In genomic region chr1:77976433-77977076, GRCh38 we compare ENCODE assay signal across 8 cellular contexts. TPM values are rescaled to one million over a fixed set of nuclear protein-coding genes. Genes with fewer than 3 reads are reported as not detected.
DNase-seq lines count a peak whose midpoint lies in the region; ATAC-seq, FAIRE-seq and TF ChIP-seq lines count a peak whose summit lies in the region.

No MANE protein-coding gene starts in this region.

- H4K20me1 ChIP-seq in HCT116 (ENCODE audit: insufficient read depth) (peaks cover 37% of the 10 kb centered on the region; the same call in 1 of the 2 replicates), GM12878 (ENCODE audit: control insufficient read depth, insufficient read depth) (peaks cover 17% of the 10 kb centered on the region)

- no peak overlapping the region; the same call in 1 of the 2 replicates for H3K27ac ChIP-seq in ACC112 (ENCODE audit: low read depth, low read length)
- no peak overlapping the region for H3K27ac ChIP-seq in HCT116 (ENCODE audit: low read depth, low read length)
- H3K27ac ChIP-seq in GM12878 (ENCODE audit: control insufficient read depth, insufficient read depth) = no peak overlapping the region
- H3K27ac ChIP-seq in lung (ENCODE audit: low read depth in 1 of 2, low read length in 1 of 2) = no peak overlapping the region

- SMC1A ChIA-PET in GM12878 (lab: Charles Lee; ENCODE audit: uncharacterized antibody, unreplicated experiment) = interaction anchor here (0.5 to 4.5 kb wide), 14 partner anchors 11 to 710 kb away, joined by 3 to 89 read pairs (median 3); partner anchors contain the start of gene DNAJB4

- H3K27me3 ChIP-seq in ACC112 (ENCODE audit: insufficient read depth, low read length) (no peaks in the 10 kb centered on the region), HCT116 (ENCODE audit: insufficient read depth, low read length) (no peaks in the 10 kb centered on the region), GM12878 (replicated peaks in 1 of 2; ENCODE audit: control insufficient read depth in 2 of 2, insufficient read depth in 2 of 2, low read length in 1 of 2) (no peaks in the 10 kb centered on the region), lung (ENCODE audit: control insufficient read depth, insufficient read depth) (no peaks in the 10 kb centered on the region)

- intact Hi-C loops in HCT116 (cut with micrococcal nuclease) (loop anchor here (5.0 kb wide), 1 partner anchor 289 kb away; no protein-coding TSS in a partner anchor), GM12878 (cut with micrococcal nuclease; ENCODE audit: unreplicated experiment) (loop anchor here (2.0 to 5.0 kb wide), 5 partner anchors 138 to 1039 kb away; partner anchors contain the start of gene ZZZ3)

- H3K4me1 ChIP-seq in ACC112 (ENCODE audit: control insufficient read depth, insufficient read depth, low read length, unreplicated experiment) (peaks cover 11% of the 10 kb centered on the region), HCT116 (ENCODE audit: control insufficient read depth in 1 of 2, insufficient read depth in 2 of 2, low read length in 2 of 2) (peaks cover 12 to 20% of the 10 kb centered on the region in 2 experiments), GM12878 (ENCODE audit: control insufficient read depth, insufficient read depth, low read length) (no peaks in the 10 kb centered on the region; the same call in 1 of the 2 replicates), lung (ENCODE audit: control insufficient read depth in 2 of 2, insufficient read depth in 2 of 2, low read length in 2 of 2) (peaks cover 4 to 10% of the 10 kb centered on the region in 2 donors)

- POLR2A ChIA-PET in HCT116 (lab: Charles Lee) (interaction anchor here (1.3 to 6.1 kb wide), 3 partner anchors 25 to 29 kb away, joined by 3 to 129 read pairs (median 15); partner anchors contain the start of gene DNAJB4), GM12878 (lab: Charles Lee) (interaction anchor here (0.7 to 11.4 kb wide), 5 partner anchors 8 to 33 kb away, joined by 3 to 312 read pairs (median 3); partner anchors contain the start of gene DNAJB4)

- BruUV-seq in HCT116 (replicated peaks; lab: Mats Ljungman, UMichigan) (no TSS peak), GM12878 (replicated peaks; lab: Mats Ljungman, UMichigan) (no TSS peak)

- TF ChIP-seq CTCF in HCT116 (IDR thresholded peaks at IDR 0.05 in 2 of 3, conservative IDR thresholded peaks at IDR 0.05 in 1 of 3; ENCODE audit: borderline replicate concordance in 1 of 3, insufficient read depth in 1 of 3, low read depth in 2 of 3, low read length in 2 of 3) (no peak), GM12878 (IDR thresholded peaks at IDR 0.05 in 2 of 3, conservative IDR thresholded peaks at IDR 0.05 in 1 of 3; ENCODE audit: control insufficient read depth in 2 of 3, extremely low read depth in 1 of 3, insufficient read depth in 1 of 3, low read depth in 3 of 3, low read length in 3 of 3) (no peak), lung (IDR thresholded peaks at IDR 0.05; ENCODE audit: control extremely low read depth, extremely low read depth) (no peak)

- TF ChIP-seq POLR2A in HCT116 (IDR thresholded peaks at IDR 0.05; ENCODE audit: borderline replicate concordance, extremely low read depth, insufficient read depth, insufficient read length) = no peak
- 0 out of 2 replicates have a peak, but pooled peaks have one; percentile 35 for TF ChIP-seq POLR2A in GM12878 (IDR thresholded peaks at IDR 0.05; ENCODE audit: low read depth, low read length)

- peak overlapping the region; percentile 84 for H3K4me3 ChIP-seq in ACC112 (ENCODE audit: low read depth, low read length)
- H3K4me3 ChIP-seq in HCT116 (replicated peaks in 1 of 2; ENCODE audit: low read depth in 1 of 2, low read length in 2 of 2) = peak overlapping the region in 1 of 2 experiments; percentile 99; a peak in 1 of 4 replicates
- H3K4me3 ChIP-seq in GM12878 = peak overlapping the region; percentile 95
- H3K4me3 ChIP-seq in lung = peak overlapping the region; percentile 1

- no peaks in the 10 kb centered on the region for H3K9me3 ChIP-seq in HCT116 (ENCODE audit: control insufficient read depth in 1 of 2, insufficient read depth in 1 of 2, low read depth in 1 of 2, low read length in 2 of 2)
- no peaks in the 10 kb centered on the region for H3K9me3 ChIP-seq in GM12878 (replicated peaks; ENCODE audit: control insufficient read depth, insufficient read depth, low read length)
- H3K9me3 ChIP-seq in lung (ENCODE audit: control insufficient read depth in 2 of 2, insufficient read depth in 1 of 2, low read length in 1 of 2) = no peaks in the 10 kb centered on the region

- H2AFZ ChIP-seq in ACC112 (ENCODE audit: low read length, unreplicated experiment) (no peak overlapping the region), HCT116 (ENCODE audit: low read depth, low read length, poor library complexity, severe bottlenecking) (no peak overlapping the region), GM12878 (ENCODE audit: control insufficient read depth, low read depth, low read length) (no peak overlapping the region)

- H3K79me2 ChIP-seq in ACC112 (ENCODE audit: control insufficient read depth, insufficient read depth, low read length, unreplicated experiment) (peaks cover 94% of the 10 kb centered on the region), HCT116 (ENCODE audit: insufficient read depth, low read length) (peaks cover 100% of the 10 kb centered on the region), GM12878 (ENCODE audit: control insufficient read depth, insufficient read depth, low read length) (peaks cover 95% of the 10 kb centered on the region)

- no peaks in the 10 kb centered on the region for H3K9me2 ChIP-seq in HCT116 (ENCODE audit: insufficient read depth)

- H3K36me3 ChIP-seq in ACC112 (ENCODE audit: insufficient read depth, low read length) (peaks cover 10% of the 10 kb centered on the region), HCT116 (ENCODE audit: control insufficient read depth in 1 of 2, insufficient read depth in 2 of 2, low read length in 2 of 2) (peaks cover 8 to 31% of the 10 kb centered on the region in 2 experiments), GM12878 (ENCODE audit: control insufficient read depth in 2 of 2, insufficient read depth in 2 of 2, low read length in 1 of 2) (peaks cover 0 to 13% of the 10 kb centered on the region in 2 experiments; a peak in 1 of 4 replicates), lung (ENCODE audit: control insufficient read depth in 2 of 2, insufficient read depth in 2 of 2, low read length in 2 of 2) (peaks cover 0 to 2% of the 10 kb centered on the region in 2 donors)

- no peak overlapping the region for H3K9ac ChIP-seq in HCT116 (ENCODE audit: low read length)
- H3K9ac ChIP-seq in GM12878 (ENCODE audit: control insufficient read depth, insufficient read depth, low read length) = peak overlapping the region; percentile 100

- H3K4me2 ChIP-seq in HCT116 (ENCODE audit: low read length) (peak overlapping the region; percentile 83; the same call in 1 of the 2 replicates), GM12878 (ENCODE audit: control insufficient read depth, insufficient read depth) (peak overlapping the region; percentile 86)

- TF ChIP-seq RAD21 in HCT116 (IDR thresholded peaks at IDR 0.05; ENCODE audit: low read depth) (no peak), GM12878 (IDR thresholded peaks at IDR 0.05; ENCODE audit: insufficient read depth, low read depth, low read length) (no peak)

- in situ Hi-C loops in GM12878 (cut with MboI) = no loop called here

- RAD21 ChIA-PET in HCT116 (lab: Charles Lee; ENCODE audit: low non-redundant PET in 1 of 2, low total read pairs in 2 of 2, uncharacterized antibody in 2 of 2, unreplicated experiment in 2 of 2) = no interaction called here
- RAD21 ChIA-PET in GM12878 (lab: Charles Lee; ENCODE audit: unreplicated experiment) = interaction anchor here (1.1 to 9.7 kb wide), 6 partner anchors 26 to 220 kb away, joined by 3 to 158 read pairs (median 4); partner anchors contain the start of gene DNAJB4

- no peak for TF ChIP-seq EP300 in GM12878 (IDR thresholded peaks at IDR 0.05; ENCODE audit: borderline replicate concordance in 1 of 2, control insufficient read depth in 1 of 2, low read depth in 2 of 2, low read length in 2 of 2)

- no peak for DNase-seq in HCT116 (ENCODE audit: low read depth, low spot score)
- no peak for DNase-seq in GM12878 (ENCODE audit: low read depth, low spot score)
- no peak for DNase-seq in lung (ENCODE audit: low spot score)
- DNase-seq in NCI-H2029 (lab: John Stamatoyannopoulos, UW) = no peak
- DNase-seq in iPS-NIHi11 (ENCODE audit: low spot score) = no peak

- no peak for ATAC-seq in HCT116
- no peak for ATAC-seq in GM12878
- ATAC-seq in lung (ENCODE audit: insufficient read depth, low FRiP score) = no peak
- no peak for ATAC-seq in HG03139 (IDR thresholded peaks at IDR 0.05; ENCODE audit: unreplicated experiment)
- ATAC-seq in GM18861 (IDR thresholded peaks at IDR 0.05; ENCODE audit: unreplicated experiment) = no peak

- 4% methylated on average over 13 of the region's 13 CpGs for WGBS in GM12878 (ENCODE audit: insufficient coverage, insufficient replicate concordance, low lambda C conversion rate, missing lambda C conversion rate)
- WGBS in lung, 2 donors = 70 to 78% methylated on average over 13 of the region's 13 CpGs

- no peak for FAIRE-seq in GM12878 (lab: Jason Lieb, UNC)

- CTCF ChIA-PET in HCT116 (lab: Charles Lee) (no interaction called here), GM12878 (lab: Yijun Ruan, JAX) (interaction anchor here (0.6 to 5.6 kb wide), 8 partner anchors 9 to 138 kb away, joined by 3 to 73 read pairs (median 7); partner anchors contain the start of gene DNAJB4)

RNA-seq across cellular contexts. Expression of gene FUBP1, which starts 2.3 kb away (rescaled TPM):
- total RNA-seq in HCT116 (2021; ENCODE audit: unreplicated experiment) (125 TPM), GM12878 (2014; rRNA removed) (186 and 207 TPM in 2 replicates), GM12878 (2014; rRNA removed; fragmentation: Illumina TruSeq; extraction: Trizol) (244 and 247 TPM in 2 replicates), GM12878 (2021) (184 and 196 TPM in 2 replicates), lung (100 to 1,000 TPM in 1 of 2 donors, 10 to 100 TPM in 1; 88.6 to 324 TPM)
- polyA plus RNA-seq in HCT116 (2012) = 57.9 and 85.3 TPM in 2 replicates
- 1,069 and 1,115 TPM in 2 replicates for total RNA-seq in GM12878 (2013; cell fraction: nucleolus; rRNA removed)
- polyA plus RNA-seq in GM12878 (2011; ENCODE audit: low read depth) = 100 TPM
- polyA plus RNA-seq in GM12878 (2011; rRNA removed) (343 and 471 TPM in 2 replicates), GM12878 (2014; fragmentation: Illumina TruSeq; extraction: Trizol) (209 and 221 TPM in 2 replicates), GM12878 (2014; fragmentation: Nextera tagmentation; extraction: Ambion mirVana) (100 to 1,000 TPM; 110 to 114 TPM), GM12878 (2014; rRNA removed) (219 and 248 TPM in 2 replicates), GM12878 (2016; fragmentation: Nextera tagmentation; extraction: Ambion mirVana) (100 to 1,000 TPM; 136 to 142 TPM), lung (10 to 100 TPM; 39.1 to 52.5 TPM)
- 135 and 172 TPM in 2 replicates for polyA plus RNA-seq in GM12878 (2011; cell fraction: cytosol; rRNA removed)
- polyA plus RNA-seq in GM12878 (2011; cell fraction: nucleus; rRNA removed) = 1,076 and 1,106 TPM in 2 replicates
- polyA plus RNA-seq in GM12878 (2012) = 110 and 134 TPM in 2 replicates
- 206 and 246 TPM in 2 replicates for polyA minus RNA-seq in GM12878 (2011; rRNA and poly(A)+ RNA removed)
- 89.7 and 89.8 TPM in 2 replicates for polyA minus RNA-seq in GM12878 (2011; cell fraction: cytosol; rRNA and poly(A)+ RNA removed)
- 400 and 534 TPM in 2 replicates for polyA minus RNA-seq in GM12878 (2011; cell fraction: nucleus; rRNA and poly(A)+ RNA removed)

RNA-seq across cellular contexts. Expression of gene DNAJB4, which starts 28.2 kb away (rescaled TPM):
- total RNA-seq in HCT116 (2021; ENCODE audit: unreplicated experiment) (26.0 TPM), GM12878 (2014; rRNA removed) (5.3 and 6.9 TPM in 2 replicates), GM12878 (2014; rRNA removed; fragmentation: Illumina TruSeq; extraction: Trizol) (6.2 and 6.5 TPM in 2 replicates), GM12878 (2021) (7.3 and 7.6 TPM in 2 replicates), lung (10 to 100 TPM; 30.5 to 88.7 TPM)
- 9.2 and 11.6 TPM in 2 replicates for polyA plus RNA-seq in HCT116 (2012)
- total RNA-seq in GM12878 (2013; cell fraction: nucleolus; rRNA removed) = 19.7 and 20.8 TPM in 2 replicates
- 1.5 TPM for polyA plus RNA-seq in GM12878 (2011; ENCODE audit: low read depth)
- polyA plus RNA-seq in GM12878 (2011; rRNA removed) (6.6 and 13.6 TPM in 2 replicates), GM12878 (2014; fragmentation: Illumina TruSeq; extraction: Trizol) (6.5 and 8.8 TPM in 2 replicates), GM12878 (2014; fragmentation: Nextera tagmentation; extraction: Ambion mirVana) (1 to 10 TPM; 3.8 to 5.1 TPM), GM12878 (2014; rRNA removed) (5.9 and 8.1 TPM in 2 replicates), GM12878 (2016; fragmentation: Nextera tagmentation; extraction: Ambion mirVana) (10 to 100 TPM; 10.1 to 10.5 TPM), lung (10 to 100 TPM in 1 of 2 donors, 1 to 10 TPM in 1; 8.3 to 11.7 TPM)
- 2.0 TPM in 2 replicates for polyA plus RNA-seq in GM12878 (2011; cell fraction: cytosol; rRNA removed)
- 6.0 and 6.3 TPM in 2 replicates for polyA plus RNA-seq in GM12878 (2011; cell fraction: nucleus; rRNA removed)
- polyA plus RNA-seq in GM12878 (2012) = 4.4 and 7.0 TPM in 2 replicates
- 5.0 and 7.6 TPM in 2 replicates for polyA minus RNA-seq in GM12878 (2011; rRNA and poly(A)+ RNA removed)
- polyA minus RNA-seq in GM12878 (2011; cell fraction: cytosol; rRNA and poly(A)+ RNA removed) = 1.9 and 2.7 TPM in 2 replicates
- polyA minus RNA-seq in GM12878 (2011; cell fraction: nucleus; rRNA and poly(A)+ RNA removed) = 6.5 and 15.7 TPM in 2 replicates
